Comparison of ENCODE assay signal across 8 cellular contexts in genomic region chr11:76733906-76734305, GRCh38. TPM values are rescaled to one million over a fixed set of nuclear protein-coding genes. Genes with fewer than 3 reads are reported as not detected.
DNase-seq lines count a peak whose midpoint lies in the region; ATAC-seq and TF ChIP-seq lines count a peak whose summit lies in the region.
"Not testable (repeated sequence)": the region's sequence is repeated elsewhere in the genome, so short reads cannot be mapped to it uniquely, and the experiment has no call there.

No MANE protein-coding gene starts in this region.

- not testable (repeated sequence) for H3K27ac Mint-ChIP-seq in activated B cell treated with CpG ODN at 0.5 μM for 24 hours; osteocyte (ENCODE audit: unreplicated experiment)

- H3K36me3 Mint-ChIP-seq in activated B cell treated with CpG ODN at 0.5 μM for 24 hours (ENCODE audit: low read depth); osteocyte (ENCODE audit: unreplicated experiment): not testable (repeated sequence)

- POLR2A ChIA-PET in activated B cell treated with CpG ODN at 0.5 μM for 24 hours (lab: Charles Lee), result not testable (repeated sequence)

- H3K36me3 ChIP-seq in breast epithelium, left ventricle myocardium inferior, upper lobe of right lung: not testable (repeated sequence)

- not testable (repeated sequence) for H3K4me1 Mint-ChIP-seq in activated B cell treated with CpG ODN at 0.5 μM for 24 hours
- H3K4me1 Mint-ChIP-seq in osteocyte (ENCODE audit: unreplicated experiment), result peaks cover 21% of the 10 kb centered on the region

- not testable (repeated sequence) for TF ChIP-seq POLR2A in breast epithelium (IDR thresholded peaks at IDR 0.05)

- not testable (repeated sequence) for H3K27me3 Mint-ChIP-seq in activated B cell treated with CpG ODN at 0.5 μM for 24 hours
- peaks cover 15% of the 10 kb centered on the region for H3K27me3 Mint-ChIP-seq in osteocyte (ENCODE audit: unreplicated experiment)

- H3K4me1 ChIP-seq in breast epithelium, upper lobe of right lung: not testable (repeated sequence)
- peaks cover 26% of the 10 kb centered on the region for H3K4me1 ChIP-seq in left ventricle myocardium inferior

- not testable (repeated sequence) for H3K9me3 ChIP-seq in breast epithelium; left ventricle myocardium inferior (replicated peaks); upper lobe of right lung

- intact Hi-C loops in activated B cell treated with CpG ODN at 0.5 μM for 24 hours (cut with micrococcal nuclease), result loop anchor here (1.0 to 5.0 kb wide), 4 partner anchors 65 to 883 kb away; no protein-coding TSS in a partner anchor
- intact Hi-C loops in breast epithelium (cut with DNase I; ENCODE audit: low total_unique reads), result loop anchor here (1.0 kb wide), 1 partner anchor 60 kb away; no protein-coding TSS in a partner anchor
- intact Hi-C loops in left ventricle myocardium inferior (cut with micrococcal nuclease), result loop anchor here (2.0 kb wide), 1 partner anchor 59 kb away; no protein-coding TSS in a partner anchor
- intact Hi-C loops in upper lobe of right lung (cut with DNase I), result not testable (repeated sequence)

- TF ChIP-seq CTCF in activated B cell treated with CpG ODN at 0.5 μM for 24 hours (IDR thresholded peaks at IDR 0.05), result not testable (repeated sequence)
- peak in 2 of 3 donors; percentile 80 to 88 for TF ChIP-seq CTCF in breast epithelium (IDR thresholded peaks at IDR 0.05)
- TF ChIP-seq CTCF in left ventricle myocardium inferior (IDR thresholded peaks at IDR 0.05; ENCODE audit: borderline replicate concordance), result peak; percentile 66
- peak; percentile 56 for TF ChIP-seq CTCF in osteocyte (IDR thresholded peaks at IDR 0.05)
- TF ChIP-seq CTCF in upper lobe of right lung (IDR thresholded peaks at IDR 0.05), result peak; percentile 60

- H3K27me3 ChIP-seq in breast epithelium; left ventricle myocardium inferior (ENCODE audit: low read depth); upper lobe of right lung: not testable (repeated sequence)

- DNase-seq in ELR (ENCODE audit: low read depth), result peak; percentile 77
- DNase-seq in Kasumi-1 (lab: John Stamatoyannopoulos, UW), result peak; percentile 54 to 61
- peak; percentile 76 for DNase-seq in NCI-H774 (lab: John Stamatoyannopoulos, UW)
- DNase-seq in activated B cell treated with CpG ODN at 0.5 μM for 24 hours; left ventricle myocardium inferior; osteocyte (ENCODE audit: extremely low spot score, unreplicated experiment); upper lobe of right lung: not testable (repeated sequence)
- DNase-seq in breast epithelium (ENCODE audit: low spot score in 2 of 2), result peak in 1 of 2 donors; percentile 46

- not testable (repeated sequence) for H3K27ac ChIP-seq in breast epithelium; left ventricle myocardium inferior (replicated peaks); upper lobe of right lung

- H3K4me3 Mint-ChIP-seq in activated B cell treated with CpG ODN at 0.5 μM for 24 hours; osteocyte (ENCODE audit: unreplicated experiment): not testable (repeated sequence)

- CTCF ChIA-PET in activated B cell treated with CpG ODN at 0.5 μM for 24 hours (lab: Charles Lee), result interaction anchor here (0.7 to 3.6 kb wide), 8 partner anchors 9 to 454 kb away, joined by 3 to 20 read pairs (median 4); no protein-coding TSS in a partner anchor

- H3K9me3 Mint-ChIP-seq in activated B cell treated with CpG ODN at 0.5 μM for 24 hours; osteocyte (ENCODE audit: unreplicated experiment): not testable (repeated sequence)

- peak; percentile 56 for ATAC-seq in activated B cell treated with CpG ODN at 0.5 μM for 24 hours (ENCODE audit: low read depth)
- peak; percentile 91 for ATAC-seq in upper lobe of right lung

- H3K4me3 ChIP-seq in breast epithelium, left ventricle myocardium inferior, upper lobe of right lung: not testable (repeated sequence)

RNA-seq across cellular contexts. Expression of gene TSKU, which starts 49.2 kb away (rescaled TPM):
- total RNA-seq in activated B cell treated with CpG ODN at 0.5 μM for 24 hours (not detected in 2 replicates), breast epithelium (100 to 1,000 TPM in 1 of 3 donors, 10 to 100 TPM in 2; 51.1 to 360 (median 65.1) TPM), left ventricle myocardium inferior (12.1 TPM), osteocyte (84.0 and 84.1 TPM in 2 replicates), upper lobe of right lung (18.1 TPM)

Comparison
In these comparisons a context has a peak if more than half of its experiments do, and no peak if none do; other contexts are left out.
1. RNA of gene TSKU, which starts 49.2 kb away (total RNA-seq): 84.0 to 84.1 TPM in osteocyte, 51.1 to 360 TPM in breast epithelium, 18.1 TPM in upper lobe of right lung (single experiment) and 12.1 TPM in left ventricle myocardium inferior (single experiment); not detected in activated B cell treated with CpG ODN at 0.5 μM for 24 hours; every median in the first group is over 10 times any median in the second.